In the genomic region with DNA sequence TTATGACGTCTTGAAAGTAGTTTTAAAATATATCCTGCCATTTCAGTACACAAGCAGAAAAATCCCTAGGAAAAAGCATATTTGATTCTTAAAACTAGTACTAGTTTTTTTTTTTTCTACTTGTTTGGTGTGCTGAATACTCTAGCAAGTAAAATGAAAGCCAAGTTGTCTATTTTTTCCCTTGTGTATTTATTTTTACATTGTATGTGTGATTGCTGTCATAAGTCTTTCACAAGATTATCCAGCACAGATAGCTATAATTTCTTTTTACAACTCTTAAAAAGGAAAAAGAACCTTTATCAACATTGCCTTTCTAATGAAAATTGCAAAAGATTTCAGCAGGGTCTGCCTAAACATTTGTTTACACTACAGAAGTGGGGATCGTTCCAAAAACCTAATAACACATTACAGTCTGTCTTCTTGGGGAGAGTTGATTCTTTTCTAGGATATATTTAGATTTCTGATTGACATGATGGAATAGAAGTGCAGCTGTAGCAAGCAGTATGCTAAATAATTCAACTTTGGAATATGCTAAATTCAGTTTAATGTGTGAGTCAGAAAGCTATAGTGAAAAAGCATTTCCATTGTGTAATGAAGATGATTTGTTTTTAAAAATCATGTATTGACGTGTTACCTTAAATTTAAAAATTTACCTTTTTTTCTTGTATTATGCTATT, we compare ENCODE assay signal across 9 cellular contexts. TPM values are rescaled to one million over a fixed set of nuclear protein-coding genes. Genes with fewer than 3 reads are reported as not detected.
DNase-seq lines count a peak whose midpoint lies in the region; ATAC-seq and TF ChIP-seq lines count a peak whose summit lies in the region.
"Had no signal": no experiment of that assay in that cellular context is flagged by ENCODE, and none has a peak within 500 bp of the region (broad histone marks: within the 10 kb centered on the region; RNA-seq: fewer than 3 reads in every experiment).

No MANE protein-coding gene starts in this region.

- peak overlapping the region; percentile 87 for H3K4me3 Mint-ChIP-seq in endodermal cell
- H3K4me3 Mint-ChIP-seq in osteocyte (ENCODE audit: unreplicated experiment), result peak overlapping the region; percentile 86

- no peak overlapping the region for H2BK15ac ChIP-seq in neuronal stem cell (ENCODE audit: low read length)

- H3K14ac ChIP-seq in neuronal stem cell (ENCODE audit: low read length), result no peak overlapping the region

- H3K27me3 ChIP-seq in NT2/D1 (ENCODE audit: insufficient read depth, insufficient read length) (no peaks in the 10 kb centered on the region), endodermal cell (ENCODE audit: control insufficient read depth, insufficient read depth, low read length, poor library complexity, severe bottlenecking) (no peaks in the 10 kb centered on the region), neuronal stem cell (ENCODE audit: control insufficient read depth in 3 of 3, insufficient read depth in 3 of 3, low read depth in 1 of 3, low read length in 3 of 3) (no peaks in the 10 kb centered on the region)

- no peak overlapping the region for H3K4me2 ChIP-seq in neuronal stem cell (ENCODE audit: insufficient read depth, low read length, poor library complexity, severe bottlenecking)

- H3K4me1 Mint-ChIP-seq in endodermal cell (peaks cover 18% of the 10 kb centered on the region), osteocyte (ENCODE audit: unreplicated experiment) (peaks cover 44% of the 10 kb centered on the region)

- peak overlapping the region; percentile 100 for H3K9ac ChIP-seq in ES-I3 (ENCODE audit: low read depth, low read length)
- H3K9ac ChIP-seq in NT2/D1 (ENCODE audit: insufficient read length, low read depth), result peak overlapping the region; percentile 89
- peak overlapping the region; percentile 91 for H3K9ac ChIP-seq in endodermal cell (ENCODE audit: extremely low read depth, low read length, poor library complexity, severe bottlenecking)
- H3K9ac ChIP-seq in neuronal stem cell (ENCODE audit: low read depth, low read length, poor library complexity), result no peak overlapping the region

- no peaks in the 10 kb centered on the region for H3K9me3 ChIP-seq in ES-I3 (ENCODE audit: control insufficient read depth, insufficient read depth, low read length)
- no peaks in the 10 kb centered on the region for H3K9me3 ChIP-seq in NT2/D1 (ENCODE audit: insufficient read depth, low read length)
- no peaks in the 10 kb centered on the region for H3K9me3 ChIP-seq in endodermal cell (ENCODE audit: control insufficient read depth, low read length)
- H3K9me3 ChIP-seq in neuronal stem cell (replicated peaks in 1 of 2; ENCODE audit: control insufficient read depth in 2 of 2, insufficient read depth in 1 of 2, low read depth in 1 of 2, low read length in 2 of 2), result no peaks in the 10 kb centered on the region

- no peaks in the 10 kb centered on the region for H3K27me3 Mint-ChIP-seq in endodermal cell (ENCODE audit: insufficient read depth)
- no peaks in the 10 kb centered on the region for H3K27me3 Mint-ChIP-seq in osteocyte (ENCODE audit: unreplicated experiment)

- DNase-seq in NT2/D1 (ENCODE audit: low read depth, low spot score) (no peak), endodermal cell (no peak), osteocyte (ENCODE audit: extremely low spot score, unreplicated experiment) (no peak), neuronal stem cell (ENCODE audit: low spot score) (no peak), ureter (ENCODE audit: low spot score) (no peak)

- no peak overlapping the region for H3K4ac ChIP-seq in neuronal stem cell (ENCODE audit: low read length)

- H3K79me1 ChIP-seq in neuronal stem cell (ENCODE audit: low read depth, low read length), result peaks cover 5% of the 10 kb centered on the region

- H3K27ac ChIP-seq in endodermal cell (ENCODE audit: low read depth, low read length) (no peak overlapping the region), neuronal stem cell (replicated peaks; ENCODE audit: low read length) (no peak overlapping the region)

- H2AK5ac ChIP-seq in neuronal stem cell (ENCODE audit: low read depth, low read length), result no peak overlapping the region

- H3K36me3 Mint-ChIP-seq in endodermal cell (ENCODE audit: low read depth), result peaks cover 7% of the 10 kb centered on the region
- peaks cover 2% of the 10 kb centered on the region for H3K36me3 Mint-ChIP-seq in osteocyte (ENCODE audit: unreplicated experiment)

- H3K18ac ChIP-seq in neuronal stem cell (ENCODE audit: low read length), result no peak overlapping the region

- H3K36me3 ChIP-seq in ES-I3 (ENCODE audit: insufficient read depth, low read length), result no peaks in the 10 kb centered on the region
- peaks cover 35% of the 10 kb centered on the region for H3K36me3 ChIP-seq in NT2/D1 (ENCODE audit: insufficient read depth, insufficient read length, low read length)
- H3K36me3 ChIP-seq in endodermal cell (ENCODE audit: control insufficient read depth, insufficient read depth, low read length), result peaks cover under 1% of the 10 kb centered on the region
- peaks cover 0 to 33% of the 10 kb centered on the region in 2 donors for H3K36me3 ChIP-seq in neuronal stem cell (replicated peaks in 1 of 2; ENCODE audit: control insufficient read depth in 2 of 2, insufficient read depth in 2 of 2, low read length in 2 of 2)

- no peak overlapping the region for H2BK5ac ChIP-seq in neuronal stem cell (ENCODE audit: low read length)

- no peaks in the 10 kb centered on the region for H3K9me3 Mint-ChIP-seq in endodermal cell
- H3K9me3 Mint-ChIP-seq in osteocyte (ENCODE audit: unreplicated experiment), result no peaks in the 10 kb centered on the region

- H2BK120ac ChIP-seq in neuronal stem cell (ENCODE audit: low read depth, low read length), result no peak overlapping the region

- H4K91ac ChIP-seq in neuronal stem cell (ENCODE audit: low read depth, low read length, poor library complexity), result no peak overlapping the region

- no peak overlapping the region for H2AFZ ChIP-seq in neuronal stem cell (ENCODE audit: low read length)

- no peak overlapping the region for H3K23ac ChIP-seq in neuronal stem cell (ENCODE audit: low read depth, low read length, poor library complexity)

- TF ChIP-seq CTCF in endodermal cell (conservative IDR thresholded peaks at IDR 0.05) (no peak), osteocyte (IDR thresholded peaks at IDR 0.05) (no peak)

- TF ChIP-seq POLR2A in GM18505 (IDR thresholded peaks at IDR 0.05; ENCODE audit: borderline replicate concordance, extremely low read depth, insufficient read depth, insufficient read length), result no peak

- H4K8ac ChIP-seq in neuronal stem cell (ENCODE audit: low read depth, low read length), result no peak overlapping the region

- WGBS in endodermal cell (ENCODE audit: insufficient coverage in 1 of 2, insufficient read length in 1 of 2), 2 experiments, result 17% methylated on average over 1 of the region's 3 CpGs; no CpG with 5 or more reads in 1 of the 2 experiments
- WGBS in neuronal stem cell (ENCODE audit: extremely low coverage in 2 of 2, insufficient read length in 2 of 2, insufficient replicate concordance in 1 of 2), 2 donors, result no CpG with 5 or more reads among the region's 3 CpGs

- H3K4me3 ChIP-seq in NT2/D1 (ENCODE audit: insufficient read length, low read depth), result peak overlapping the region; percentile 67
- peak overlapping the region; percentile 90 for H3K4me3 ChIP-seq in endodermal cell (ENCODE audit: low read length)
- H3K4me3 ChIP-seq in neuronal stem cell (ENCODE audit: low read length in 2 of 2), result peak overlapping the region in 1 of 2 donors; percentile 67

- no peak overlapping the region for H2BK12ac ChIP-seq in neuronal stem cell (ENCODE audit: low read length)

- H3K27ac Mint-ChIP-seq in endodermal cell, result no peak overlapping the region
- H3K27ac Mint-ChIP-seq in osteocyte (ENCODE audit: unreplicated experiment), result peak overlapping the region; percentile 70

- ATAC-seq in GM18505 (IDR thresholded peaks at IDR 0.05; ENCODE audit: unreplicated experiment) (no peak), GM18517 (IDR thresholded peaks at IDR 0.05; ENCODE audit: unreplicated experiment) (no peak)
- ATAC-seq: left lobe of liver had no signal

- 0 out of 2 replicates have a peak, but pooled peaks cover 5% of the 10 kb centered on the region for H3K4me1 ChIP-seq in ES-I3 (ENCODE audit: insufficient read depth, low read length)
- H3K4me1 ChIP-seq in NT2/D1 (ENCODE audit: insufficient read depth, insufficient read length), result no peaks in the 10 kb centered on the region
- H3K4me1 ChIP-seq in endodermal cell (ENCODE audit: control insufficient read depth, insufficient read depth, low read length), result peaks cover 4% of the 10 kb centered on the region
- peaks cover 0 to 1% of the 10 kb centered on the region in 2 donors for H3K4me1 ChIP-seq in neuronal stem cell (ENCODE audit: control insufficient read depth in 2 of 2, insufficient read depth in 1 of 2, low read depth in 1 of 2, low read length in 2 of 2)

RNA-seq across cellular contexts. Expression of a gene that starts 2.5 kb away (rescaled TPM):
- total RNA-seq in endodermal cell, result 10 to 100 TPM; 44.3 to 56.4 TPM
- polyA plus RNA-seq in endodermal cell (2013, experiment 1 of 2), result 43.8 TPM
- polyA plus RNA-seq in endodermal cell (2013, experiment 2 of 2), result 41.9 TPM
- total RNA-seq in osteocyte, result 60.9 and 61.7 TPM in 2 replicates
- polyA plus RNA-seq in neuronal stem cell (2013, experiment 1 of 2), result 41.5 TPM
- 43.7 TPM for polyA plus RNA-seq in neuronal stem cell (2013, experiment 2 of 2)
- total RNA-seq in ureter, result 50.1 TPM
